Comparison of ENCODE assay signal across 1 cellular context in the genomic region with DNA sequence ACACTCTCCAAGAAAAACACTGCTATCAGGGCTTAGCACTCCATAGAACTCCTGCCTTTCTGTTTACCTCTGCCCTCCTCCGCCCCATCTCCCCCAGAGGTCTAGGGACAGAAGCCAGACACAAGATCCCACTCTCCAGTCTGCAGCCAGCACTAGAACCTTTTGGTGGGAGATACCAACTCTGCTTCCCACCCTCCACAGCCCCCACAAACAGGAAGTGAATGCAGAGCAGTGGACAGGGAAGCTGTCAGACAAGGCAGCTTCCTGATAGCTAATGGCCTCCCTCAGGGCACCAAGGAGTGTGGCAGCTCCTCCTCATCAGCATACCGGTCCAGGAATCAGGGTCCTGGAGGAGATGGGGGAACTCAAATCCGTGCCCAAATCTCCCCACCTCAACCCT.
A peak's percentile ranks its signal among the peaks of the same experiment; 100 is the strongest.
TF ChIP-seq lines count a peak whose summit lies in the region.

No MANE protein-coding gene starts in this region.

TF ChIP-seq in K562, 482 proteins besides CTCF, POLR2A, EP300 and RAD21 (continued from another document):
- TF ChIP-seq, protein P1, sequence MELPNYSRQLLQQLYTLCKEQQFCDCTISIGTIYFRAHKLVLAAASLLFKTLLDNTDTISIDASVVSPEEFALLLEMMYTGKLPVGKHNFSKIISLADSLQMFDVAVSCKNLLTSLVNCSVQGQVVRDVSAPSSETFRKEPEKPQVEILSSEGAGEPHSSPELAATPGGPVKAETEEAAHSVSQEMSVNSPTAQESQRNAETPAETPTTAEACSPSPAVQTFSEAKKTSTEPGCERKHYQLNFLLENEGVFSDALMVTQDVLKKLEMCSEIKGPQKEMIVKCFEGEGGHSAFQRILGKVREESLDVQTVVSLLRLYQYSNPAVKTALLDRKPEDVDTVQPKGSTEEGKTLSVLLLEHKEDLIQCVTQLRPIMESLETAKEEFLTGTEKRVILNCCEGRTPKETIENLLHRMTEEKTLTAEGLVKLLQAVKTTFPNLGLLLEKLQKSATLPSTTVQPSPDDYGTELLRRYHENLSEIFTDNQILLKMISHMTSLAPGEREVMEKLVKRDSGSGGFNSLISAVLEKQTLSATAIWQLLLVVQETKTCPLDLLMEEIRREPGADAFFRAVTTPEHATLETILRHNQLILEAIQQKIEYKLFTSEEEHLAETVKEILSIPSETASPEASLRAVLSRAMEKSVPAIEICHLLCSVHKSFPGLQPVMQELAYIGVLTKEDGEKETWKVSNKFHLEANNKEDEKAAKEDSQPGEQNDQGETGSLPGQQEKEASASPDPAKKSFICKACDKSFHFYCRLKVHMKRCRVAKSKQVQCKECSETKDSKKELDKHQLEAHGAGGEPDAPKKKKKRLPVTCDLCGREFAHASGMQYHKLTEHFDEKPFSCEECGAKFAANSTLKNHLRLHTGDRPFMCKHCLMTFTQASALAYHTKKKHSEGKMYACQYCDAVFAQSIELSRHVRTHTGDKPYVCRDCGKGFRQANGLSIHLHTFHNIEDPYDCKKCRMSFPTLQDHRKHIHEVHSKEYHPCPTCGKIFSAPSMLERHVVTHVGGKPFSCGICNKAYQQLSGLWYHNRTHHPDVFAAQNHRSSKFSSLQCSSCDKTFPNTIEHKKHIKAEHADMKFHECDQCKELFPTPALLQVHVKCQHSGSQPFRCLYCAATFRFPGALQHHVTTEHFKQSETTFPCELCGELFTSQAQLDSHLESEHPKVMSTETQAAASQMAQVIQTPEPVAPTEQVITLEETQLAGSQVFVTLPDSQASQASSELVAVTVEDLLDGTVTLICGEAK (IDR thresholded peaks at IDR 0.05), result peak; percentile 39; the same call in 1 of the 2 replicates
- TF ChIP-seq, protein P1 (CRISPR knock-in tag; IDR thresholded peaks at IDR 0.05), result no peak
- no peak for TF ChIP-seq ZNF253 (CRISPR knock-in tag; conservative IDR thresholded peaks at IDR 0.05)
